ENCODE assay signal across 1 cellular context in the genomic region with DNA sequence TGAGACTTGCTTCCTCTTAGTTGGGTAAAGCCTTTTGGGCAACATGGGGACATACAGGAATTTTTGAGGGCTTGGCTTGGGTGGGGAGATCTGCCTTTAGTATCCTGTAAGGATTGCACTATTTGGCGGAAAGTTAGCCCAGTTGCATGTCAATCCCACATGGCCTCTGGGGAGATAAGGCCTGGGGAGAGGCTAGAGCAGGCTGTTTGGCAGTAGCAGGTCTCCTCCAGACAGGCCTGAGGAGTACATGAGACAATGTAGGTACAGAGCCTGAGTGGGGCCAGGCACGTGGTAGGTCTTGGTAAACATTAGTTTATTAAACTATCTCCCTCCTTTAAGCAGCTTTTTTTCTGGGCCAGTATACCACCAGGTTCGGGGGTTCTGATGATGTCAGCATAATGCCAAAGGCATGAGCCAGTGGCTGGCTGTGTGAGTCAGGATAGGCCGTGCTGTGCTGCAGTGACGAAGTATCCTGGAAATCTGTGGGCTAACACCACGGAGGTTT.
TF ChIP-seq lines count a peak whose summit lies in the region.

No MANE protein-coding gene starts in this region.

TF ChIP-seq in GM23338, 12 proteins besides CTCF, POLR2A, EP300 and RAD21 (continued from another document):
- TF ChIP-seq EZH2phosphoT487 (IDR thresholded peaks at IDR 0.05; ENCODE audit: unreplicated experiment) (no peak), ETS1 (IDR thresholded peaks at IDR 0.05) (no peak), REST (IDR thresholded peaks at IDR 0.05; ENCODE audit: unreplicated experiment) (no peak)
